22 cellular contexts compared by ENCODE assay signal in the genomic region with DNA sequence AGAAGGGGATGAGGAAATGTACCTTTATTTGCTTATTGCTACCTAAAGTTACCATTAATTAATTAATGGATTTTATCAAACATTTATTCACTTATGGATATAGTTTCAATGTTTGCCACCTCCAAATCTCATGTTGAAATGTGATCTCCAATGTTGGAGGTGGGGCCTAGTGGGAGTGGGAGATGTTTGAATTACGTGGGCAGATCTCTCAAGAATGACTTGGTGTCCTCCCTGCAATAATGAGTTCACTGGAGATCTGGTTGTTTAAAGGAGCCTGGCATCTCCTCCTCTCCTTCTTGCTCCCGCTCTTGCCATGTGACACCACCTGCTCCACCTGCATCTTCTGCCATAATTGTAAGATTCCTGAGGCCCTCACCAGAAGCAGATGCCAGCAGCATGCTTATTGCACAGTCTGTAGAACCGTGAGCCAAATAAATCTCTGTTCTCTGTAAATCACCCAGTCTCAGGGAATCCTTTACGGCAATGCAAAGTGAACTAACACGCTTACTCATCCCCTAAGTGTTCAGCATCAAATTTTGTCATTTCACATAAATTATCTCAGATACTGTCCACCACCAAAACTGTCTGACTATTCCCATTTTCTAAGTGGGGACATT. TPM values are rescaled to one million over a fixed set of nuclear protein-coding genes. Genes with fewer than 3 reads are reported as not detected.
"Had no signal": no experiment of that assay in that cellular context is flagged by ENCODE, and none has a peak within 500 bp of the region (broad histone marks: within the 10 kb centered on the region; RNA-seq: fewer than 3 reads in every experiment).

No MANE protein-coding gene starts in this region.

- H3K36me3 ChIP-seq: left ventricle myocardium inferior, neural progenitor cell, sigmoid colon, vagina had no signal

- H3K9ac ChIP-seq: neural progenitor cell had no signal

- H3K4me3 ChIP-seq: left ventricle myocardium inferior, neural progenitor cell, sigmoid colon, smooth muscle cell, testis, vagina had no signal

- H3K4me1 ChIP-seq: left ventricle myocardium inferior, sigmoid colon, testis, vagina had no signal

- H3K4me2 ChIP-seq: neural progenitor cell, smooth muscle cell had no signal

- H3K27ac ChIP-seq: epithelial cell of prostate, left ventricle myocardium inferior, neural progenitor cell, sigmoid colon, testis, vagina had no signal

- H3K27me3 ChIP-seq: neural progenitor cell, sigmoid colon, testis, vagina had no signal

- FAIRE-seq: bronchial epithelial cell had no signal

- H2AFZ ChIP-seq: neural progenitor cell had no signal

- H3K9me3 ChIP-seq: left ventricle myocardium inferior, sigmoid colon, testis, vagina had no signal

- DNase-seq: activated CD4-positive, alpha-beta memory T cell treated with anti-CD3 and anti-CD28 coated beads for 36 hours; activated CD4-positive, alpha-beta T cell treated with anti-CD3 and anti-CD28 coated beads for 48 hours; activated naive CD4-positive, alpha-beta T cell treated with anti-CD3 and anti-CD28 coated beads for 36 hours; activated naive CD8-positive, alpha-beta T cell treated with anti-CD3 and anti-CD28 coated beads, Interleukin-2, amount 10 ng/mL, durations not matched to agents 7 days and 5 days; activated T-cell treated with anti-CD3 and anti-CD28 coated beads, Interleukin-2, amount 50 U/mL, for 48 hours; amniotic stem cell; cortex of kidney; left ventricle myocardium inferior; naive thymus-derived CD8-positive, alpha-beta T cell; sigmoid colon; stimulated activated CD4-positive, alpha-beta T cell treated with anti-CD3 and anti-CD28 coated beads, Interleukin-2, amount 100 ng/mL, for 48 hours; stimulated activated CD8-positive, alpha-beta memory T cell treated with anti-CD3 and anti-CD28 coated beads, Interleukin-4, amount 100 ng/mL, for 48 hours; stimulated activated naive B cell treated with anti-CD40 and anti-IgM and Interleukin-4, amounts not matched to agents 10 μg/mL and 1 μg/mL and 100 μg/mL, for 72 hours; testis had no signal

- ATAC-seq: naive thymus-derived CD8-positive, alpha-beta T cell; stimulated activated naive B cell treated with anti-CD40 and anti-IgM and Interleukin-4, amounts not matched to agents 10 μg/mL and 1 μg/mL and 100 μg/mL, for 72 hours had no signal

RNA-seq across cellular contexts. Expression of gene SYN3, which starts 51.5 kb away (rescaled TPM):
- total RNA-seq: activated CD4-positive, alpha-beta memory T cell treated with anti-CD3 and anti-CD28 coated beads for 36 hours; activated naive CD4-positive, alpha-beta T cell treated with anti-CD3 and anti-CD28 coated beads for 36 hours; activated naive CD8-positive, alpha-beta T cell treated with anti-CD3 and anti-CD28 coated beads, Interleukin-2, amount 10 ng/mL, durations not matched to agents 7 days and 5 days; kidney epithelial cell; osteoblast; renal cortical epithelial cell; vagina had no signal
- polyA plus RNA-seq: naive thymus-derived CD8-positive, alpha-beta T cell had no signal
